Comparison of ENCODE assay signal across 23 cellular contexts in genomic region chr18:50719471-50719987, GRCh38.
"Had no signal": no experiment of that assay in that cellular context is flagged by ENCODE, and none has a peak within 500 bp of the region (broad histone marks: within the 10 kb centered on the region; RNA-seq: fewer than 3 reads in every experiment).

No MANE protein-coding gene starts in this region.

- H3K27ac Mint-ChIP-seq: naive thymus-derived CD8-positive, alpha-beta T cell; nephron; stimulated activated effector memory CD8-positive, alpha-beta T cell treated with anti-CD3 and anti-CD28 coated beads, Interleukin-12 subunit alpha, Interleukin-12 subunit beta, amount 100 ng/mL, for 72 hours; stimulated activated naive CD8-positive, alpha-beta T cell treated with anti-CD3 and anti-CD28 coated beads, Interleukin-15, Interleukin-2, amounts not matched to agents 100 ng/mL and 50 ng/mL, for 24 hours had no signal

- H3K9me3 Mint-ChIP-seq: stimulated activated naive CD8-positive, alpha-beta T cell treated with anti-CD3 and anti-CD28 coated beads, Interleukin-15, Interleukin-2, amounts not matched to agents 100 ng/mL and 50 ng/mL, for 24 hours had no signal

- H3K36me3 ChIP-seq: left lung, lower lobe of right lung, pancreas, right lobe of liver, spleen, suprapubic skin, thoracic aorta, upper lobe of right lung had no signal

- H3K4me1 Mint-ChIP-seq: stimulated activated effector memory CD8-positive, alpha-beta T cell treated with anti-CD3 and anti-CD28 coated beads, Interleukin-12 subunit alpha, Interleukin-12 subunit beta, amount 100 ng/mL, for 72 hours had no signal

- H3K4me3 ChIP-seq: left lung, lower lobe of right lung, pancreas, psoas muscle, right lobe of liver, skin epidermis, spleen, suprapubic skin, thoracic aorta, tibial artery, upper lobe of right lung had no signal

- H3K27me3 ChIP-seq: left lung, pancreas, right lobe of liver, suprapubic skin, tibial artery, upper lobe of right lung had no signal

- H3K36me3 Mint-ChIP-seq: stimulated activated effector memory CD8-positive, alpha-beta T cell treated with anti-CD3 and anti-CD28 coated beads, Interleukin-12 subunit alpha, Interleukin-12 subunit beta, amount 100 ng/mL, for 72 hours had no signal

- DNase-seq: kidney glomerular epithelial cell; left cardiac atrium; left lung; lower lobe of right lung; mammary epithelial cell; mesenchymal stem cell; naive thymus-derived CD8-positive, alpha-beta T cell; nucleus accumbens; pancreas; psoas muscle; right lobe of liver; spleen; stimulated activated CD4-positive, alpha-beta T cell treated with anti-CD3 and anti-CD28 coated beads, Interleukin-4, amount 100 ng/mL, for 24 hours; stimulated activated naive CD4-positive, alpha-beta T cell; tibial artery; upper lobe of right lung had no signal

- H3K4me3 Mint-ChIP-seq: naive thymus-derived CD8-positive, alpha-beta T cell; nephron; neural crest cell; stimulated activated effector memory CD8-positive, alpha-beta T cell treated with anti-CD3 and anti-CD28 coated beads, Interleukin-12 subunit alpha, Interleukin-12 subunit beta, amount 100 ng/mL, for 72 hours; stimulated activated naive CD8-positive, alpha-beta T cell treated with anti-CD3 and anti-CD28 coated beads, Interleukin-15, Interleukin-2, amounts not matched to agents 100 ng/mL and 50 ng/mL, for 24 hours had no signal

- H3K27me3 Mint-ChIP-seq: stimulated activated naive CD8-positive, alpha-beta T cell treated with anti-CD3 and anti-CD28 coated beads, Interleukin-15, Interleukin-2, amounts not matched to agents 100 ng/mL and 50 ng/mL, for 24 hours had no signal

- H3K9me3 ChIP-seq: left lung, lower lobe of right lung, pancreas, psoas muscle, right lobe of liver, thoracic aorta, tibial artery, upper lobe of right lung had no signal

- H3K27ac ChIP-seq: left lung, lower lobe of right lung, pancreas, psoas muscle, right lobe of liver, skin epidermis, spleen, suprapubic skin, thoracic aorta, tibial artery, upper lobe of right lung had no signal

- H3K4me1 ChIP-seq: left lung, lower lobe of right lung, pancreas, psoas muscle, right lobe of liver, spleen, suprapubic skin, upper lobe of right lung had no signal
